1 cellular context compared by ENCODE assay signal in the genomic region with DNA sequence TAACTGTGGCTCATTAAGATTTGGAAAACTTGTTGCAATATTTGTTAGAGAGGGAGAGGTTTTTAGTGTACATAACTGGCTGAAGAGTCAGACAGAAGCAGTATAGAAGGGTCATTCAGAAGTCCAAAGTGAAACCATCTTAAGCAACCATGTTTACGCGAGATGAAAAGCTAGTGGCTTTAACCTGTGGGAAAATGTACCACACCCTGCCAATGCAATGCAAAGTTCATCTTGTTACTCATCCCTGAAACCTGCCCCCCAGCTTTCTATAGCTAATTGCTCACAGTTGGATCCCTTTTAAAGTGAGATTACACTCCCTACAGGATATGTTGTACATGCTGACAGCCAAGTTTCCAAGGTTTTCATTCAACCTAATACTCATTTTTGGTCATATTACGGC.
TF ChIP-seq lines count a peak whose summit lies in the region.

No MANE protein-coding gene starts in this region.

TF ChIP-seq in HepG2, 621 proteins besides CTCF, POLR2A, EP300 and RAD21 (continued from another document and continues in another):
- TF ChIP-seq, protein P1, sequence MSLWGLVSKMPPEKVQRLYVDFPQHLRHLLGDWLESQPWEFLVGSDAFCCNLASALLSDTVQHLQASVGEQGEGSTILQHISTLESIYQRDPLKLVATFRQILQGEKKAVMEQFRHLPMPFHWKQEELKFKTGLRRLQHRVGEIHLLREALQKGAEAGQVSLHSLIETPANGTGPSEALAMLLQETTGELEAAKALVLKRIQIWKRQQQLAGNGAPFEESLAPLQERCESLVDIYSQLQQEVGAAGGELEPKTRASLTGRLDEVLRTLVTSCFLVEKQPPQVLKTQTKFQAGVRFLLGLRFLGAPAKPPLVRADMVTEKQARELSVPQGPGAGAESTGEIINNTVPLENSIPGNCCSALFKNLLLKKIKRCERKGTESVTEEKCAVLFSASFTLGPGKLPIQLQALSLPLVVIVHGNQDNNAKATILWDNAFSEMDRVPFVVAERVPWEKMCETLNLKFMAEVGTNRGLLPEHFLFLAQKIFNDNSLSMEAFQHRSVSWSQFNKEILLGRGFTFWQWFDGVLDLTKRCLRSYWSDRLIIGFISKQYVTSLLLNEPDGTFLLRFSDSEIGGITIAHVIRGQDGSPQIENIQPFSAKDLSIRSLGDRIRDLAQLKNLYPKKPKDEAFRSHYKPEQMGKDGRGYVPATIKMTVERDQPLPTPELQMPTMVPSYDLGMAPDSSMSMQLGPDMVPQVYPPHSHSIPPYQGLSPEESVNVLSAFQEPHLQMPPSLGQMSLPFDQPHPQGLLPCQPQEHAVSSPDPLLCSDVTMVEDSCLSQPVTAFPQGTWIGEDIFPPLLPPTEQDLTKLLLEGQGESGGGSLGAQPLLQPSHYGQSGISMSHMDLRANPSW (CRISPR knock-in tag; IDR thresholded peaks at IDR 0.05; ENCODE audit: borderline replicate concordance) = no peak
- TF ChIP-seq KLF12 (CRISPR knock-in tag; IDR thresholded peaks at IDR 0.05; ENCODE audit: borderline replicate concordance) (no peak), IRF2 (CRISPR knock-in tag; IDR thresholded peaks at IDR 0.05) (peak; percentile 99), FOXA3 (CRISPR knock-in tag; IDR thresholded peaks at IDR 0.05) (peak; percentile 89), GATA4 (IDR thresholded peaks at IDR 0.05; ENCODE audit: borderline replicate concordance, low read depth) (0 out of 2 replicates have a peak, but pooled peaks have one; percentile 24), RARA (CRISPR knock-in tag; IDR thresholded peaks at IDR 0.05) (peak; percentile 69), ARNT2 (CRISPR knock-in tag; IDR thresholded peaks at IDR 0.05; ENCODE audit: low read depth) (no peak), ARNTL (CRISPR knock-in tag; IDR thresholded peaks at IDR 0.05) (no peak), ZNF614 (CRISPR knock-in tag; IDR thresholded peaks at IDR 0.05; ENCODE audit: borderline replicate concordance) (peak; percentile 53; the same call in 1 of the 2 replicates), CEBPB (IDR thresholded peaks at IDR 0.05; ENCODE audit: borderline replicate concordance, low read depth, low read length) (peak; percentile 79; the same call in 1 of the 2 replicates), BCL6 (CRISPR knock-in tag; IDR thresholded peaks at IDR 0.05) (peak; percentile 49; the same call in 1 of the 2 replicates), SOX5 (CRISPR knock-in tag; IDR thresholded peaks at IDR 0.05; ENCODE audit: borderline replicate concordance) (peak; percentile 64), RXRB (CRISPR knock-in tag; IDR thresholded peaks at IDR 0.05; ENCODE audit: borderline replicate concordance) (peak; percentile 41; the same call in 1 of the 2 replicates), FOXP4 (CRISPR knock-in tag; IDR thresholded peaks at IDR 0.05) (peak; percentile 73), ZNF782 (CRISPR knock-in tag; IDR thresholded peaks at IDR 0.05; ENCODE audit: borderline replicate concordance) (no peak), FOXO1 (CRISPR knock-in tag; IDR thresholded peaks at IDR 0.05) (peak; percentile 78), MYNN (CRISPR knock-in tag; IDR thresholded peaks at IDR 0.05; ENCODE audit: low read depth) (no peak), ZMAT3 (CRISPR knock-in tag; conservative IDR thresholded peaks at IDR 0.05) (no peak), SOX13 (IDR thresholded peaks at IDR 0.05) (no peak), SOX13 (CRISPR knock-in tag; conservative IDR thresholded peaks at IDR 0.05 in 1 of 2, IDR thresholded peaks at IDR 0.05 in 1 of 2) (peak in 1 of 2 experiments; percentile 63; a peak in 2 of 4 replicates), ZNF451 (CRISPR knock-in tag; IDR thresholded peaks at IDR 0.05) (no peak), KAT8 (CRISPR knock-in tag; IDR thresholded peaks at IDR 0.05) (peak; percentile 32; the same call in 1 of the 2 replicates), ZNF354B (CRISPR knock-in tag; IDR thresholded peaks at IDR 0.05) (no peak), ZNF577 (CRISPR knock-in tag; IDR thresholded peaks at IDR 0.05; ENCODE audit: borderline replicate concordance, low read depth) (no peak), ARHGAP35 (CRISPR knock-in tag; IDR thresholded peaks at IDR 0.05; ENCODE audit: borderline replicate concordance) (no peak), GATAD2A (CRISPR knock-in tag; IDR thresholded peaks at IDR 0.05) (peak; percentile 69), TCF7 (IDR thresholded peaks at IDR 0.05; ENCODE audit: low read depth) (0 out of 2 replicates have a peak, but pooled peaks have one; percentile 33), ZGPAT (CRISPR knock-in tag; IDR thresholded peaks at IDR 0.05) (0 out of 2 replicates have a peak, but pooled peaks have one; percentile 35), ZFX (CRISPR knock-in tag; IDR thresholded peaks at IDR 0.05; ENCODE audit: low read depth) (no peak), HMG20A (CRISPR knock-in tag; IDR thresholded peaks at IDR 0.05; ENCODE audit: borderline replicate concordance) (peak; percentile 63; the same call in 1 of the 2 replicates), ZNF740 (CRISPR knock-in tag; IDR thresholded peaks at IDR 0.05) (no peak), PPARG (CRISPR knock-in tag; conservative IDR thresholded peaks at IDR 0.05) (0 out of 2 replicates have a peak, but pooled peaks have one; percentile 65), ZNF792 (CRISPR knock-in tag; IDR thresholded peaks at IDR 0.05) (0 out of 2 replicates have a peak, but pooled peaks have one; percentile 41), ZNF772 (CRISPR knock-in tag; IDR thresholded peaks at IDR 0.05) (0 out of 2 replicates have a peak, but pooled peaks have one; percentile 36), ZBTB1 (CRISPR knock-in tag; IDR thresholded peaks at IDR 0.05; ENCODE audit: borderline replicate concordance) (no peak), ZSCAN29 (CRISPR knock-in tag; conservative IDR thresholded peaks at IDR 0.05) (no peak), ZZZ3 (CRISPR knock-in tag; IDR thresholded peaks at IDR 0.05; ENCODE audit: borderline replicate concordance) (peak; percentile 63; the same call in 1 of the 2 replicates), TARDBP (CRISPR knock-in tag; IDR thresholded peaks at IDR 0.05) (0 out of 2 replicates have a peak, but pooled peaks have one; percentile 41), HNF4G (IDR thresholded peaks at IDR 0.05; ENCODE audit: borderline replicate concordance, low read depth, low read length) (peak; percentile 72; the same call in 1 of the 2 replicates), HNF4G (CRISPR knock-in tag; IDR thresholded peaks at IDR 0.05; ENCODE audit: borderline replicate concordance, low read depth) (no peak), ERF (CRISPR knock-in tag; IDR thresholded peaks at IDR 0.05) (0 out of 2 replicates have a peak, but pooled peaks have one; percentile 19), FOSL2 (CRISPR knock-in tag; IDR thresholded peaks at IDR 0.05) (peak; percentile 85), ZBTB44 (CRISPR knock-in tag; IDR thresholded peaks at IDR 0.05) (no peak)
- TF ChIP-seq, protein P2, sequence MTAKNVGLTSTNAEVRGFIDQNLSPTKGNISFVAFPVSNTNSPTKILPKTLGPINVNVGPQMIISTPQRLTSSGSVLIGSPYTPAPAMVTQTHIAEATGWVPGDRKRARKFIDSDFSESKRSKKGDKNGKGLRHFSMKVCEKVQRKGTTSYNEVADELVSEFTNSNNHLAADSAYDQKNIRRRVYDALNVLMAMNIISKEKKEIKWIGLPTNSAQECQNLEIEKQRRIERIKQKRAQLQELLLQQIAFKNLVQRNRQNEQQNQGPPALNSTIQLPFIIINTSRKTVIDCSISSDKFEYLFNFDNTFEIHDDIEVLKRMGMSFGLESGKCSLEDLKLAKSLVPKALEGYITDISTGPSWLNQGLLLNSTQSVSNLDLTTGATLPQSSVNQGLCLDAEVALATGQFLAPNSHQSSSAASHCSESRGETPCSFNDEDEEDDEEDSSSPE (CRISPR knock-in tag; IDR thresholded peaks at IDR 0.05) = no peak
- TF ChIP-seq, protein P3, sequence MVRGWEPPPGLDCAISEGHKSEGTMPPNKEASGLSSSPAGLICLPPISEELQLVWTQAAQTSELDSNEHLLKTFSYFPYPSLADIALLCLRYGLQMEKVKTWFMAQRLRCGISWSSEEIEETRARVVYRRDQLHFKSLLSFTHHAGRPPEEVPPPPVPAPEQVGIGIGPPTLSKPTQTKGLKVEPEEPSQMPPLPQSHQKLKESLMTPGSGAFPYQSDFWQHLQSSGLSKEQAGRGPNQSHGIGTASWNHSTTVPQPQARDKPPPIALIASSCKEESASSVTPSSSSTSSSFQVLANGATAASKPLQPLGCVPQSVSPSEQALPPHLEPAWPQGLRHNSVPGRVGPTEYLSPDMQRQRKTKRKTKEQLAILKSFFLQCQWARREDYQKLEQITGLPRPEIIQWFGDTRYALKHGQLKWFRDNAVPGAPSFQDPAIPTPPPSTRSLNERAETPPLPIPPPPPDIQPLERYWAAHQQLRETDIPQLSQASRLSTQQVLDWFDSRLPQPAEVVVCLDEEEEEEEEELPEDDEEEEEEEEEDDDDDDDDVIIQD (CRISPR knock-in tag; IDR thresholded peaks at IDR 0.05; ENCODE audit: low read depth) = peak; percentile 51
- TF ChIP-seq, protein P4, sequence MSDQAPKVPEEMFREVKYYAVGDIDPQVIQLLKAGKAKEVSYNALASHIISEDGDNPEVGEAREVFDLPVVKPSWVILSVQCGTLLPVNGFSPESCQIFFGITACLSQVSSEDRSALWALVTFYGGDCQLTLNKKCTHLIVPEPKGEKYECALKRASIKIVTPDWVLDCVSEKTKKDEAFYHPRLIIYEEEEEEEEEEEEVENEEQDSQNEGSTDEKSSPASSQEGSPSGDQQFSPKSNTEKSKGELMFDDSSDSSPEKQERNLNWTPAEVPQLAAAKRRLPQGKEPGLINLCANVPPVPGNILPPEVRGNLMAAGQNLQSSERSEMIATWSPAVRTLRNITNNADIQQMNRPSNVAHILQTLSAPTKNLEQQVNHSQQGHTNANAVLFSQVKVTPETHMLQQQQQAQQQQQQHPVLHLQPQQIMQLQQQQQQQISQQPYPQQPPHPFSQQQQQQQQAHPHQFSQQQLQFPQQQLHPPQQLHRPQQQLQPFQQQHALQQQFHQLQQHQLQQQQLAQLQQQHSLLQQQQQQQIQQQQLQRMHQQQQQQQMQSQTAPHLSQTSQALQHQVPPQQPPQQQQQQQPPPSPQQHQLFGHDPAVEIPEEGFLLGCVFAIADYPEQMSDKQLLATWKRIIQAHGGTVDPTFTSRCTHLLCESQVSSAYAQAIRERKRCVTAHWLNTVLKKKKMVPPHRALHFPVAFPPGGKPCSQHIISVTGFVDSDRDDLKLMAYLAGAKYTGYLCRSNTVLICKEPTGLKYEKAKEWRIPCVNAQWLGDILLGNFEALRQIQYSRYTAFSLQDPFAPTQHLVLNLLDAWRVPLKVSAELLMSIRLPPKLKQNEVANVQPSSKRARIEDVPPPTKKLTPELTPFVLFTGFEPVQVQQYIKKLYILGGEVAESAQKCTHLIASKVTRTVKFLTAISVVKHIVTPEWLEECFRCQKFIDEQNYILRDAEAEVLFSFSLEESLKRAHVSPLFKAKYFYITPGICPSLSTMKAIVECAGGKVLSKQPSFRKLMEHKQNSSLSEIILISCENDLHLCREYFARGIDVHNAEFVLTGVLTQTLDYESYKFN (CRISPR knock-in tag; conservative IDR thresholded peaks at IDR 0.05) = peak; percentile 60
- TF ChIP-seq, protein P5, sequence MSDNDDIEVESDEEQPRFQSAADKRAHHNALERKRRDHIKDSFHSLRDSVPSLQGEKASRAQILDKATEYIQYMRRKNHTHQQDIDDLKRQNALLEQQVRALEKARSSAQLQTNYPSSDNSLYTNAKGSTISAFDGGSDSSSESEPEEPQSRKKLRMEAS (IDR thresholded peaks at IDR 0.05) = 0 out of 2 replicates have a peak, but pooled peaks have one; percentile 26
- TF ChIP-seq, protein P6, sequence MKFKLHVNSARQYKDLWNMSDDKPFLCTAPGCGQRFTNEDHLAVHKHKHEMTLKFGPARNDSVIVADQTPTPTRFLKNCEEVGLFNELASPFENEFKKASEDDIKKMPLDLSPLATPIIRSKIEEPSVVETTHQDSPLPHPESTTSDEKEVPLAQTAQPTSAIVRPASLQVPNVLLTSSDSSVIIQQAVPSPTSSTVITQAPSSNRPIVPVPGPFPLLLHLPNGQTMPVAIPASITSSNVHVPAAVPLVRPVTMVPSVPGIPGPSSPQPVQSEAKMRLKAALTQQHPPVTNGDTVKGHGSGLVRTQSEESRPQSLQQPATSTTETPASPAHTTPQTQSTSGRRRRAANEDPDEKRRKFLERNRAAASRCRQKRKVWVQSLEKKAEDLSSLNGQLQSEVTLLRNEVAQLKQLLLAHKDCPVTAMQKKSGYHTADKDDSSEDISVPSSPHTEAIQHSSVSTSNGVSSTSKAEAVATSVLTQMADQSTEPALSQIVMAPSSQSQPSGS (CRISPR knock-in tag; IDR thresholded peaks at IDR 0.05) = 0 out of 2 replicates have a peak, but pooled peaks have one; percentile 40
